In the genomic region with DNA sequence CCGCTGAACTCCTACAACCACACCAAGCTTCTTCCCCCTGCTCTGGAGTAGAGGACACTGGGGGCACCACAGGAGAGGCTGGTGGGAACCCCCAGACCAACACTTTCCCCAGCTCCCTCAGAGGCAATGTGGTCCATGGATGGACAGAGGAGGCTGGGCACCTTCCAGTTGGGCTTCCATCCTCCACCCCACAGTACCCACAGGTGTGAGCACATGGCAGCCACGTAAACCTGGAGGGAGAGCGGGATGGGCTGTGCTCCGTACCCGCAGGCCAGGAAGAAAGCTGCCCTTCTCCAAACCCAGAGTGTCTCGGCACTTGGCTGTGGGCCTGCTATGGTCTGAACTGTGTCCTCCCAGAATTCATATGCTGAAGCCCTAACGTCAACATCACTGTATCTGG, we compare ENCODE assay signal across 13 cellular contexts. TPM values are rescaled to one million over a fixed set of nuclear protein-coding genes. Genes with fewer than 3 reads are reported as not detected.
DNase-seq lines count a peak whose midpoint lies in the region; ATAC-seq and TF ChIP-seq lines count a peak whose summit lies in the region.
"Had no signal": no experiment of that assay in that cellular context is flagged by ENCODE, and none has a peak within 500 bp of the region (broad histone marks: within the 10 kb centered on the region; RNA-seq: fewer than 3 reads in every experiment).

No MANE protein-coding gene starts in this region.

- peak overlapping the region; percentile 93 to 99 (median 97) for H3K27ac Mint-ChIP-seq in CD14-positive monocyte
- H3K27ac Mint-ChIP-seq in activated CD4-positive, alpha-beta memory T cell treated with anti-CD3 and anti-CD28 coated beads, Interleukin-2, amount 10 ng/mL, durations not matched to agents 7 days and 5 days, result peak overlapping the region; percentile 89
- H3K27ac Mint-ChIP-seq in naive thymus-derived CD4-positive, alpha-beta T cell, result peak overlapping the region; percentile 82 to 98 (median 95)

- CTCF ChIA-PET in activated CD4-positive, alpha-beta memory T cell treated with anti-CD3 and anti-CD28 coated beads, Interleukin-2, amount 10 ng/mL, durations not matched to agents 7 days and 5 days (lab: Charles Lee), result interaction anchor here (3.0 kb wide), 1 partner anchor 36 kb away, joined by 12 read pairs; no protein-coding TSS in a partner anchor
- CTCF ChIA-PET in naive thymus-derived CD4-positive, alpha-beta T cell (lab: Charles Lee), result interaction anchor here (0.8 kb wide), 1 partner anchor 22 kb away, joined by 3 read pairs; no protein-coding TSS in a partner anchor

- POLR2A ChIA-PET in activated CD4-positive, alpha-beta memory T cell treated with anti-CD3 and anti-CD28 coated beads, Interleukin-2, amount 10 ng/mL, durations not matched to agents 7 days and 5 days (lab: Charles Lee), result interaction anchor here (0.8 to 4.0 kb wide), 9 partner anchors 11 to 117 kb away, joined by 3 to 51 read pairs (median 7); partner anchors contain the start of genes GAA and RNF213
- POLR2A ChIA-PET in naive thymus-derived CD4-positive, alpha-beta T cell (lab: Charles Lee), result interaction anchor here (1.5 to 2.3 kb wide), 3 partner anchors 14 to 73 kb away, joined by 4 to 14 read pairs (median 5); partner anchors contain the start of gene RNF213

- peaks cover 31 to 57% (median 41%) of the 10 kb centered on the region in 3 donors for H3K27me3 Mint-ChIP-seq in CD14-positive monocyte (ENCODE audit: low read depth in 3 of 3)
- peaks cover 1% of the 10 kb centered on the region for H3K27me3 Mint-ChIP-seq in activated CD4-positive, alpha-beta memory T cell treated with anti-CD3 and anti-CD28 coated beads, Interleukin-2, amount 10 ng/mL, durations not matched to agents 7 days and 5 days
- H3K27me3 Mint-ChIP-seq in naive thymus-derived CD4-positive, alpha-beta T cell, result peaks cover 0 to 3% (median 0%) of the 10 kb centered on the region in 5 donors

- TF ChIP-seq CTCF in 22Rv1 (IDR thresholded peaks at IDR 0.05) (no peak), CD14-positive monocyte (IDR thresholded peaks at IDR 0.05) (no peak), adrenal gland (IDR thresholded peaks at IDR 0.05) (no peak), thyroid gland (IDR thresholded peaks at IDR 0.05) (no peak)

- H3K4me1 Mint-ChIP-seq in CD14-positive monocyte, result peaks cover 43% of the 10 kb centered on the region
- peaks cover 30% of the 10 kb centered on the region for H3K4me1 Mint-ChIP-seq in activated CD4-positive, alpha-beta memory T cell treated with anti-CD3 and anti-CD28 coated beads, Interleukin-2, amount 10 ng/mL, durations not matched to agents 7 days and 5 days
- H3K4me1 Mint-ChIP-seq in naive thymus-derived CD4-positive, alpha-beta T cell, result peaks cover 20 to 39% (median 26%) of the 10 kb centered on the region in 7 donors

- H3K9me3 ChIP-seq in naive thymus-derived CD4-positive, alpha-beta T cell (ENCODE audit: control insufficient read depth in 2 of 3, low read length in 3 of 3), result no peaks in the 10 kb centered on the region
- H3K9me3 ChIP-seq in adrenal gland (replicated peaks in 1 of 3), result no peaks in the 10 kb centered on the region
- H3K9me3 ChIP-seq in thyroid gland, result no peaks in the 10 kb centered on the region

- DNase-seq in CD14-positive monocyte (ENCODE audit: low spot score) (no peak), adrenal gland (no peak), thyroid gland (no peak), posterior cingulate gyrus (no peak)
- no peak for DNase-seq in activated CD4-positive, alpha-beta memory T cell treated with anti-CD3 and anti-CD28 coated beads, Interleukin-2, amount 10 ng/mL, durations not matched to agents 7 days and 5 days
- no peak for DNase-seq in naive thymus-derived CD4-positive, alpha-beta T cell
- DNase-seq: foreskin keratinocyte; KG1; NCI-H446 treated with DMSO at 0.1 percent for 48 hours; retina; stimulated activated CD4-positive, alpha-beta T cell treated with anti-CD3 and anti-CD28 coated beads, Interleukin-4, amount 100 ng/mL, for 1 hour; T-helper 9 cell had no signal

- TF ChIP-seq POLR2A in adrenal gland (IDR thresholded peaks at IDR 0.05) (no peak), thyroid gland (IDR thresholded peaks at IDR 0.05) (no peak)

- WGBS in adrenal gland, 4 donors, result 71 to 95% (median 86%) methylated on average over 5 to 7 of the region's 7 CpGs
- 96 to 97% methylated on average over 3 to 7 of the region's 7 CpGs for WGBS in thyroid gland, 2 donors

- peaks cover 6 to 60% (median 7%) of the 10 kb centered on the region in 3 experiments for H3K36me3 ChIP-seq in naive thymus-derived CD4-positive, alpha-beta T cell (ENCODE audit: control insufficient read depth in 2 of 3, insufficient read depth in 3 of 3, low read length in 3 of 3)
- H3K36me3 ChIP-seq in adrenal gland (replicated peaks in 1 of 2) (peaks cover 0 to 43% of the 10 kb centered on the region in 2 donors), thyroid gland (peaks cover 5 to 7% of the 10 kb centered on the region in 2 donors)

- no peaks in the 10 kb centered on the region for H3K27me3 ChIP-seq in naive thymus-derived CD4-positive, alpha-beta T cell (ENCODE audit: control insufficient read depth in 2 of 2, insufficient read depth in 2 of 2, low read length in 2 of 2)
- no peaks in the 10 kb centered on the region for H3K27me3 ChIP-seq in adrenal gland
- no peaks in the 10 kb centered on the region for H3K27me3 ChIP-seq in thyroid gland
- H3K27me3 ChIP-seq: foreskin keratinocyte had no signal

- peaks cover 13 to 30% of the 10 kb centered on the region in 2 donors for H3K4me1 ChIP-seq in naive thymus-derived CD4-positive, alpha-beta T cell (ENCODE audit: control insufficient read depth in 2 of 2, insufficient read depth in 2 of 2, low read length in 2 of 2)
- peaks cover 15 to 27% of the 10 kb centered on the region in 2 donors for H3K4me1 ChIP-seq in adrenal gland (replicated peaks in 1 of 2)
- peaks cover 18 to 21% of the 10 kb centered on the region in 2 donors for H3K4me1 ChIP-seq in thyroid gland
- H3K4me1 ChIP-seq: foreskin keratinocyte had no signal

- peak overlapping the region; percentile 91 to 93 for H3K4me3 Mint-ChIP-seq in CD14-positive monocyte
- H3K4me3 Mint-ChIP-seq in activated CD4-positive, alpha-beta memory T cell treated with anti-CD3 and anti-CD28 coated beads, Interleukin-2, amount 10 ng/mL, durations not matched to agents 7 days and 5 days, result peak overlapping the region; percentile 89
- peak overlapping the region; percentile 58 to 96 (median 92) for H3K4me3 Mint-ChIP-seq in naive thymus-derived CD4-positive, alpha-beta T cell

- peak overlapping the region; percentile 84 for H3K4me3 ChIP-seq in naive thymus-derived CD4-positive, alpha-beta T cell (ENCODE audit: low read length)
- H3K4me3 ChIP-seq in adrenal gland, result no peak overlapping the region
- H3K4me3 ChIP-seq in thyroid gland (replicated peaks in 1 of 3), result no peak overlapping the region

- intact Hi-C loops in CD14-positive monocyte (cut with micrococcal nuclease) (loop anchor here in 1 of 2 donors (5.0 kb wide), 1 partner anchor 34 kb away; no protein-coding TSS in a partner anchor), adrenal gland (cut with DNase I) (loop anchor here in 1 of 2 donors (5.0 kb wide), 1 partner anchor 66 kb away; no protein-coding TSS in a partner anchor), thyroid gland (cut with DNase I) (loop anchor here (5.0 kb wide), 1 partner anchor 71 kb away; the partner anchor contains the start of gene EIF4A3), posterior cingulate gyrus (cut with DNase I) (no loop called here)
- intact Hi-C loops in naive thymus-derived CD4-positive, alpha-beta T cell (cut with micrococcal nuclease), result loop anchor here in 1 of 2 donors (2.0 kb wide), 1 partner anchor 34 kb away; no protein-coding TSS in a partner anchor

- peaks cover 0 to 11% (median 2%) of the 10 kb centered on the region in 7 donors for H3K9me3 Mint-ChIP-seq in CD14-positive monocyte
- H3K9me3 Mint-ChIP-seq in activated CD4-positive, alpha-beta memory T cell treated with anti-CD3 and anti-CD28 coated beads, Interleukin-2, amount 10 ng/mL, durations not matched to agents 7 days and 5 days, result no peaks in the 10 kb centered on the region
- peaks cover 0 to 4% (median 0%) of the 10 kb centered on the region in 11 donors for H3K9me3 Mint-ChIP-seq in naive thymus-derived CD4-positive, alpha-beta T cell

- H3K36me3 Mint-ChIP-seq in CD14-positive monocyte, result peaks cover 57 to 64% of the 10 kb centered on the region in 2 donors
- peaks cover 26% of the 10 kb centered on the region for H3K36me3 Mint-ChIP-seq in activated CD4-positive, alpha-beta memory T cell treated with anti-CD3 and anti-CD28 coated beads, Interleukin-2, amount 10 ng/mL, durations not matched to agents 7 days and 5 days (ENCODE audit: low read depth)
- H3K36me3 Mint-ChIP-seq in naive thymus-derived CD4-positive, alpha-beta T cell, result peaks cover 0 to 14% (median 4%) of the 10 kb centered on the region in 5 donors

- ATAC-seq in naive thymus-derived CD4-positive, alpha-beta T cell, result no peak
- ATAC-seq: foreskin keratinocyte had no signal

- H3K27ac ChIP-seq in 22Rv1, result peak overlapping the region; percentile 84; the same call in 1 of the 2 replicates
- H3K27ac ChIP-seq in naive thymus-derived CD4-positive, alpha-beta T cell (ENCODE audit: low read depth, low read length), result peak overlapping the region; percentile 58
- peak overlapping the region in 1 of 5 donors; percentile 28 for H3K27ac ChIP-seq in adrenal gland
- no peak overlapping the region for H3K27ac ChIP-seq in thyroid gland
- H3K27ac ChIP-seq: foreskin keratinocyte had no signal

RNA-seq across cellular contexts. Expression of gene SGSH, which starts 1.7 kb away (rescaled TPM):
- polyA plus RNA-seq in CD14-positive monocyte, result 10 to 100 TPM; 21.1 to 31.3 TPM
- total RNA-seq in activated CD4-positive, alpha-beta memory T cell treated with anti-CD3 and anti-CD28 coated beads, Interleukin-2, amount 10 ng/mL, durations not matched to agents 7 days and 5 days, result 10 to 100 TPM; 56.5 to 61.1 TPM
- 100 to 1,000 TPM in 4 of 5 experiments, 10 to 100 TPM in 1; 32.8 to 181 (median 147) TPM for total RNA-seq in naive thymus-derived CD4-positive, alpha-beta T cell
- 10 to 100 TPM; 31.1 to 55.2 TPM for polyA plus RNA-seq in naive thymus-derived CD4-positive, alpha-beta T cell
- 100 to 1,000 TPM in 4 of 8 donors, 10 to 100 TPM in 4; 48.0 to 194 (median 89.3) TPM for total RNA-seq in adrenal gland
- 100 to 1,000 TPM in 2 of 3 donors, 10 to 100 TPM in 1; 33.3 to 167 (median 136) TPM for polyA plus RNA-seq in adrenal gland
- 10 to 100 TPM; 31.8 to 48.5 (median 38.2) TPM for total RNA-seq in thyroid gland

RNA-seq across cellular contexts. Expression of gene SLC26A11, which starts 1.8 kb away (rescaled TPM):
- polyA plus RNA-seq in CD14-positive monocyte (1 to 10 TPM; 1.8 to 2.6 TPM), adrenal gland (10 to 100 TPM; 14.0 to 78.3 (median 58.2) TPM)
- total RNA-seq in activated CD4-positive, alpha-beta memory T cell treated with anti-CD3 and anti-CD28 coated beads, Interleukin-2, amount 10 ng/mL, durations not matched to agents 7 days and 5 days, result 10 to 100 TPM; 16.0 to 20.0 TPM
- total RNA-seq in naive thymus-derived CD4-positive, alpha-beta T cell, result 10 to 100 TPM in 4 of 5 experiments, 1 to 10 TPM in 1; 7.9 to 87.5 (median 67.5) TPM
- polyA plus RNA-seq in naive thymus-derived CD4-positive, alpha-beta T cell, result 1 to 10 TPM; 3.7 to 7.3 TPM
- total RNA-seq in adrenal gland (100 to 1,000 TPM in 1 of 8 donors, 10 to 100 TPM in 7; 27.0 to 101 (median 50.5) TPM), thyroid gland (10 to 100 TPM; 25.1 to 65.3 (median 31.7) TPM)

RNA-seq across cellular contexts. Expression of gene RNF213, which starts 42.3 kb away (rescaled TPM):
- polyA plus RNA-seq in CD14-positive monocyte (10 to 100 TPM; 10.3 to 18.1 TPM), adrenal gland (100 to 1,000 TPM in 1 of 3 donors, 10 to 100 TPM in 2; 51.1 to 123 (median 78.2) TPM)
- 100 to 1,000 TPM; 787 to 849 TPM for total RNA-seq in activated CD4-positive, alpha-beta memory T cell treated with anti-CD3 and anti-CD28 coated beads, Interleukin-2, amount 10 ng/mL, durations not matched to agents 7 days and 5 days
- 100 to 1,000 TPM; 317 to 775 (median 426) TPM for total RNA-seq in naive thymus-derived CD4-positive, alpha-beta T cell
- polyA plus RNA-seq in naive thymus-derived CD4-positive, alpha-beta T cell, result 10 to 100 TPM; 33.3 to 49.6 TPM
- total RNA-seq in adrenal gland (100 to 1,000 TPM in 7 of 8 donors, 10 to 100 TPM in 1; 77.5 to 182 (median 135) TPM), thyroid gland (100 to 1,000 TPM; 107 to 245 (median 187) TPM)

RNA-seq across cellular contexts. Expression of gene CARD14, which starts 48.6 kb away (rescaled TPM):
- polyA plus RNA-seq in CD14-positive monocyte (under 1 TPM; 0.16 to 0.27 TPM), adrenal gland (1 to 10 TPM in 1 of 3 donors, under 1 TPM in 2; 0.72 to 1.1 (median 0.81) TPM)
- total RNA-seq in activated CD4-positive, alpha-beta memory T cell treated with anti-CD3 and anti-CD28 coated beads, Interleukin-2, amount 10 ng/mL, durations not matched to agents 7 days and 5 days, result not detected
- total RNA-seq in naive thymus-derived CD4-positive, alpha-beta T cell, result under 1 TPM in 3 of 5 experiments, not detected in 2; 0.24 to 0.57 (median 0.30) TPM
- not detected for polyA plus RNA-seq in naive thymus-derived CD4-positive, alpha-beta T cell
- total RNA-seq in adrenal gland (1 to 10 TPM in 6 of 8 donors, under 1 TPM in 2; 0.30 to 3.4 (median 1.8) TPM), thyroid gland (1 to 10 TPM in 1 of 4 donors, under 1 TPM in 1, not detected in 2; 0.34 to 3.9 TPM)

Comparison
In these comparisons a context has a peak if more than half of its experiments do, and no peak if none do; other contexts are left out.
1. H3K27ac ChIP-seq: peak in 22Rv1 (single experiment) and naive thymus-derived CD4-positive, alpha-beta T cell (single experiment); none in thyroid gland (0 of 3).
2. Peak in every context shown above with its lines, with median percentiles within 50 percentile points of each other: H3K27ac Mint-ChIP-seq and H3K4me3 Mint-ChIP-seq.